26 cellular contexts compared by ENCODE assay signal in genomic region chr3:86416334-86416733, GRCh38.
DNase-seq lines count a peak whose midpoint lies in the region; TF ChIP-seq lines count a peak whose summit lies in the region.
"Had no signal": no experiment of that assay in that cellular context is flagged by ENCODE, and none has a peak within 500 bp of the region (broad histone marks: within the 10 kb centered on the region; RNA-seq: fewer than 3 reads in every experiment).

No MANE protein-coding gene starts in this region.

- H2AFZ ChIP-seq in H9 (ENCODE audit: low read length): no peak overlapping the region
- no peak overlapping the region for H2AFZ ChIP-seq in PC-9
- no peak overlapping the region for H2AFZ ChIP-seq in mammary epithelial cell (ENCODE audit: low read depth, low read length)

- no peaks in the 10 kb centered on the region; a peak in 1 of 5 replicates for H3K9me3 Mint-ChIP-seq in H9
- no peaks in the 10 kb centered on the region for H3K9me3 Mint-ChIP-seq in osteocyte (ENCODE audit: unreplicated experiment)

- H3K27ac ChIP-seq in H9 (ENCODE audit: insufficient read length, low read depth, low read length): no peak overlapping the region
- H3K27ac ChIP-seq in PC-9: no peak overlapping the region
- no peak overlapping the region for H3K27ac ChIP-seq in mammary epithelial cell (ENCODE audit: insufficient read depth, low read depth, low read length)
- H3K27ac ChIP-seq: BLaER1 treated with 17β-estradiol and CSF1 and Interleukin-3, amounts not matched to agents 10 nM and 100 nM; colonic mucosa; epithelial cell of prostate; right lobe of liver; tibial nerve; WERI-Rb-1 had no signal

- no peak overlapping the region for H4K91ac ChIP-seq in H9 (ENCODE audit: insufficient read length, low read depth, low read length)

- no peak overlapping the region for H3T11ph ChIP-seq in H9 (ENCODE audit: low read length)

- H3K27me3 ChIP-seq in H9 (ENCODE audit: insufficient read depth, low read length) (no peaks in the 10 kb centered on the region), PC-9 (ENCODE audit: insufficient read depth, low read depth) (no peaks in the 10 kb centered on the region), mammary epithelial cell (ENCODE audit: insufficient read depth, low read length) (no peaks in the 10 kb centered on the region)
- H3K27me3 ChIP-seq: BLaER1 treated with 17β-estradiol and CSF1 and Interleukin-3, amounts not matched to agents 10 nM and 100 nM; colonic mucosa; right lobe of liver; tibial nerve had no signal

- BruUV-seq in PC-9 (replicated peaks; lab: Mats Ljungman, UMichigan): no TSS peak
- BruUV-seq in mammary epithelial cell (replicated peaks; lab: Mats Ljungman, UMichigan): no TSS peak

- no peak overlapping the region for H2BK12ac ChIP-seq in H9 (ENCODE audit: insufficient read length, low read depth, low read length)

- no peak overlapping the region for H4K8ac ChIP-seq in H9 (replicated peaks; ENCODE audit: insufficient read length, low read depth, low read length)

- peaks cover 0 to 11% (median 8%) of the 10 kb centered on the region in 3 experiments; a peak in 6 of 7 replicates for H3K36me3 Mint-ChIP-seq in H9 (ENCODE audit: insufficient read depth in 1 of 3, low read depth in 3 of 3)
- no peaks in the 10 kb centered on the region for H3K36me3 Mint-ChIP-seq in osteocyte (ENCODE audit: unreplicated experiment)
- H3K36me3 Mint-ChIP-seq: activated naive CD4-positive, alpha-beta T cell treated with anti-CD3 and anti-CD28 coated beads, Interleukin-2, amount 50 U/mL, for 24 hours; IgD-negative memory B cell; naive B cell had no signal

- H2BK5ac ChIP-seq in H9 (ENCODE audit: insufficient read length, low read length): no peak overlapping the region

- no peak for TF ChIP-seq CTCF in H9 (conservative IDR thresholded peaks at IDR 0.05)
- no peak for TF ChIP-seq CTCF in PC-9 (conservative IDR thresholded peaks at IDR 0.05)
- no peak for TF ChIP-seq CTCF in mammary epithelial cell (conservative IDR thresholded peaks at IDR 0.05 in 1 of 2, IDR thresholded peaks at IDR 0.05 in 1 of 2; ENCODE audit: extremely low read depth in 1 of 2, insufficient read depth in 1 of 2, low read depth in 1 of 2, low read length in 2 of 2)
- no peak for TF ChIP-seq CTCF in retinal pigment epithelial cell (conservative IDR thresholded peaks at IDR 0.05; ENCODE audit: low read depth, low read length)
- no peak for TF ChIP-seq CTCF in osteocyte (IDR thresholded peaks at IDR 0.05)

- H2BK120ac ChIP-seq in H9 (ENCODE audit: low read depth, low read length, poor library complexity, severe bottlenecking): no peak overlapping the region

- H3K4me1 ChIP-seq in H9 (ENCODE audit: insufficient read depth, low read length) (no peaks in the 10 kb centered on the region; the same call in 1 of the 2 replicates), PC-9 (replicated peaks; ENCODE audit: insufficient read depth) (no peaks in the 10 kb centered on the region), mammary epithelial cell (ENCODE audit: insufficient read depth, low read length) (peaks cover 10% of the 10 kb centered on the region)
- H3K4me1 ChIP-seq: colonic mucosa, right lobe of liver, tibial nerve had no signal

- H3K4me1 Mint-ChIP-seq in H9 (peaks cover 8 to 19% of the 10 kb centered on the region in 2 experiments), osteocyte (ENCODE audit: unreplicated experiment) (no peaks in the 10 kb centered on the region)
- H3K4me1 Mint-ChIP-seq: activated naive CD4-positive, alpha-beta T cell treated with anti-CD3 and anti-CD28 coated beads, Interleukin-2, amount 50 U/mL, for 24 hours; IgD-negative memory B cell; naive B cell had no signal

- H2BK15ac ChIP-seq in H9 (ENCODE audit: low read depth, low read length): no peak overlapping the region

- H3K14ac ChIP-seq in H9 (ENCODE audit: insufficient read depth, low read length): no peak overlapping the region

- H3K4me3 Mint-ChIP-seq in H9 (no peak overlapping the region), osteocyte (ENCODE audit: unreplicated experiment) (no peak overlapping the region)
- H3K4me3 Mint-ChIP-seq: activated naive CD4-positive, alpha-beta T cell treated with anti-CD3 and anti-CD28 coated beads, Interleukin-2, amount 50 U/mL, for 24 hours; IgD-negative memory B cell; naive B cell had no signal

- in situ Hi-C loops in mammary epithelial cell (cut with MboI; ENCODE audit: low sequenced_read_pairs in 2 of 2): no loop called here

- no peaks in the 10 kb centered on the region for H3K9me3 ChIP-seq in H9 (ENCODE audit: control insufficient read depth, low read depth, low read length)
- no peaks in the 10 kb centered on the region for H3K9me3 ChIP-seq in PC-9 (ENCODE audit: insufficient read depth, low read depth)
- no peaks in the 10 kb centered on the region for H3K9me3 ChIP-seq in mammary epithelial cell (replicated peaks; ENCODE audit: insufficient read depth, low read length)
- H3K9me3 ChIP-seq: BLaER1 treated with 17β-estradiol and CSF1 and Interleukin-3, amounts not matched to agents 10 nM and 100 nM; colonic mucosa; right lobe of liver; tibial nerve had no signal

- no peak overlapping the region for H3K9ac ChIP-seq in H9 (ENCODE audit: extremely low read depth, insufficient read length, low read length)
- no peak overlapping the region for H3K9ac ChIP-seq in mammary epithelial cell (ENCODE audit: insufficient read depth, low read length)
- H3K9ac ChIP-seq: BLaER1 treated with 17β-estradiol and CSF1 and Interleukin-3, amounts not matched to agents 10 nM and 100 nM had no signal

- CTCF ChIA-PET in PC-9 (lab: Charles Lee): no interaction called here
- CTCF ChIA-PET in mammary epithelial cell (lab: Charles Lee; ENCODE audit: low non-redundant PET): interaction anchor here (0.7 kb wide), 1 partner anchor 13 kb away, joined by 9 read pairs; no protein-coding TSS in a partner anchor

- H3K56ac ChIP-seq in H9 (ENCODE audit: insufficient read length, low read depth, low read length): no peak overlapping the region

- no peak overlapping the region for H3K23ac ChIP-seq in H9 (ENCODE audit: insufficient read length, low read depth, low read length)

- no peak overlapping the region for H2AK5ac ChIP-seq in H9 (ENCODE audit: insufficient read length, low read length)

- H3K9me2 ChIP-seq in PC-9 (ENCODE audit: insufficient read depth): no peaks in the 10 kb centered on the region

- H3K36me3 ChIP-seq in PC-9 (ENCODE audit: low read depth): no peaks in the 10 kb centered on the region
- no peaks in the 10 kb centered on the region for H3K36me3 ChIP-seq in mammary epithelial cell (ENCODE audit: insufficient read depth, low read length)
- H3K36me3 ChIP-seq: BLaER1 treated with 17β-estradiol and CSF1 and Interleukin-3, amounts not matched to agents 10 nM and 100 nM; colonic mucosa; right lobe of liver; tibial nerve; WERI-Rb-1 had no signal

- POLR2A ChIA-PET in PC-9 (lab: Charles Lee; ENCODE audit: unreplicated experiment): no interaction called here

- H3K79me2 ChIP-seq in H9 (ENCODE audit: insufficient read depth, low read length) (no peaks in the 10 kb centered on the region), PC-9 (ENCODE audit: low read depth) (no peaks in the 10 kb centered on the region), mammary epithelial cell (ENCODE audit: insufficient read depth, low read length) (no peaks in the 10 kb centered on the region)

- no peaks in the 10 kb centered on the region for H3K79me1 ChIP-seq in H9 (ENCODE audit: insufficient read depth, low read depth, low read length, poor library complexity, severe bottlenecking)

- H3K4me2 ChIP-seq in H9 (ENCODE audit: insufficient read depth, insufficient read length, low read length) (no peak overlapping the region), PC-9 (no peak overlapping the region), mammary epithelial cell (ENCODE audit: insufficient read depth, low read depth, low read length) (no peak overlapping the region)
- H3K4me2 ChIP-seq: BLaER1 treated with 17β-estradiol and CSF1 and Interleukin-3, amounts not matched to agents 10 nM and 100 nM had no signal

- intact Hi-C loops in PC-9 (cut with micrococcal nuclease; ENCODE audit: unreplicated experiment): no loop called here
- intact Hi-C loops in mammary epithelial cell (cut with micrococcal nuclease): no loop called here

- H4K20me1 ChIP-seq in H9 (ENCODE audit: control insufficient read depth, insufficient read depth, insufficient read length) (no peaks in the 10 kb centered on the region), PC-9 (ENCODE audit: insufficient read depth) (no peaks in the 10 kb centered on the region), mammary epithelial cell (ENCODE audit: insufficient read depth, low read length) (no peaks in the 10 kb centered on the region)
- H4K20me1 ChIP-seq: BLaER1 treated with 17β-estradiol and CSF1 and Interleukin-3, amounts not matched to agents 10 nM and 100 nM had no signal

- H4K5ac ChIP-seq in H9 (ENCODE audit: insufficient read length, low read depth, low read length): no peak overlapping the region

- no peak overlapping the region for H2BK20ac ChIP-seq in H9 (ENCODE audit: low read depth, low read length, poor library complexity, severe bottlenecking)

- H3K4ac ChIP-seq in H9 (ENCODE audit: low read depth, low read length): no peak overlapping the region

- no peak overlapping the region for H3K27ac Mint-ChIP-seq in H9
- H3K27ac Mint-ChIP-seq in osteocyte (ENCODE audit: unreplicated experiment): no peak overlapping the region
- H3K27ac Mint-ChIP-seq: activated naive CD4-positive, alpha-beta T cell treated with anti-CD3 and anti-CD28 coated beads, Interleukin-2, amount 50 U/mL, for 24 hours; IgD-negative memory B cell; naive B cell had no signal

- no peak overlapping the region for H3K18ac ChIP-seq in H9 (ENCODE audit: insufficient read length, low read depth, low read length)

- dilution Hi-C loops in mammary epithelial cell (cut with HindIII; ENCODE audit: low sequenced_read_pairs): no loop called here

- no CpG with 5 or more reads among the region's 3 CpGs for WGBS in H9 (ENCODE audit: extremely low coverage, insufficient read length, low lambda C conversion rate)
- WGBS in mammary epithelial cell (ENCODE audit: low coverage, missing lambda C conversion rate): no CpG with 5 or more reads among the region's 3 CpGs

- no peaks in the 10 kb centered on the region for H3F3A ChIP-seq in PC-9 (ENCODE audit: insufficient read depth, low read depth)

- peak; percentile 31 for DNase-seq in H9
- DNase-seq in PC-9: peak; percentile 38 to 40
- peak; percentile 55 for DNase-seq in mammary epithelial cell
- peak; percentile 11 for DNase-seq in retinal pigment epithelial cell (ENCODE audit: low read depth)
- no peak for DNase-seq in cerebellum (ENCODE audit: low spot score)
- no peak for DNase-seq in HuH-7 (ENCODE audit: low spot score)
- DNase-seq in osteocyte (ENCODE audit: extremely low spot score, unreplicated experiment): no peak
- DNase-seq: activated CD4-positive, alpha-beta T cell treated with anti-CD3 and anti-CD28 coated beads for 48 hours; amniotic stem cell; colonic mucosa; effector CD4-positive, alpha-beta T cell; GDM1; midbrain; naive B cell; NCI-H1048; NCI-H446; NCI-H82; right lobe of liver; stimulated activated CD4-positive, alpha-beta T cell treated with anti-CD3 and anti-CD28 coated beads, Interleukin-12 subunit alpha, Interleukin-12 subunit beta, amount 100 ng/mL, for 4 hours; stimulated activated CD4-positive, alpha-beta T cell treated with anti-CD3 and anti-CD28 coated beads, Interleukin-2, amount 100 ng/mL, for 48 hours; WERI-Rb-1 had no signal

- H3K27me3 Mint-ChIP-seq in H9 (ENCODE audit: low read depth) (no peaks in the 10 kb centered on the region), osteocyte (ENCODE audit: unreplicated experiment) (no peaks in the 10 kb centered on the region)
- H3K27me3 Mint-ChIP-seq: activated naive CD4-positive, alpha-beta T cell treated with anti-CD3 and anti-CD28 coated beads, Interleukin-2, amount 50 U/mL, for 24 hours; IgD-negative memory B cell; naive B cell had no signal

- no peaks in the 10 kb centered on the region for H3K23me2 ChIP-seq in H9 (ENCODE audit: insufficient read length, low read depth, low read length, poor library complexity, severe bottlenecking)

- H3K4me3 ChIP-seq in PC-9 (no peak overlapping the region), mammary epithelial cell (replicated peaks in 1 of 3; ENCODE audit: insufficient read depth in 1 of 3, low read depth in 2 of 3, low read length in 3 of 3) (no peak overlapping the region), retinal pigment epithelial cell (ENCODE audit: low read length) (no peak overlapping the region)
- H3K4me3 ChIP-seq: BLaER1 treated with 17β-estradiol and CSF1 and Interleukin-3, amounts not matched to agents 10 nM and 100 nM; colonic mucosa; right lobe of liver; tibial nerve had no signal

Comparison
In these comparisons a context has a peak if more than half of its experiments do, and no peak if none do; other contexts are left out.
1. DNase-seq: peak in H9 (single experiment), PC-9 (2 of 2), mammary epithelial cell (single experiment) and retinal pigment epithelial cell (single experiment); none in cerebellum (single experiment), HuH-7 (single experiment) and osteocyte (single experiment).